Comparison of ENCODE assay signal across 21 cellular contexts in genomic region chr6:22328499-22328898, GRCh38. TPM values are rescaled to one million over a fixed set of nuclear protein-coding genes. Genes with fewer than 3 reads are reported as not detected.
"Had no signal": no experiment of that assay in that cellular context is flagged by ENCODE, and none has a peak within 500 bp of the region (broad histone marks: within the 10 kb centered on the region; RNA-seq: fewer than 3 reads in every experiment).

No MANE protein-coding gene starts in this region.

- ATAC-seq: left lobe of liver; lower lobe of right lung; naive thymus-derived CD4-positive, alpha-beta T cell; upper lobe of right lung; WTC11 had no signal

- H3K4me3 ChIP-seq: esophagus squamous epithelium, lower lobe of right lung, prostate gland, spleen, upper lobe of right lung had no signal

- H3K4me3 Mint-ChIP-seq: activated naive CD4-positive, alpha-beta T cell treated with anti-CD3 and anti-CD28 coated beads, Interleukin-2, amount 50 U/mL, for 24 hours; central memory CD8-positive, alpha-beta T cell; endodermal cell; naive thymus-derived CD4-positive, alpha-beta T cell; WTC11 had no signal

- H3K9me3 Mint-ChIP-seq: activated naive CD4-positive, alpha-beta T cell treated with anti-CD3 and anti-CD28 coated beads, Interleukin-2, amount 50 U/mL, for 24 hours; central memory CD8-positive, alpha-beta T cell; endodermal cell had no signal

- H3K4me1 Mint-ChIP-seq: activated naive CD4-positive, alpha-beta T cell treated with anti-CD3 and anti-CD28 coated beads, Interleukin-2, amount 50 U/mL, for 24 hours; central memory CD8-positive, alpha-beta T cell had no signal

- H3K27me3 Mint-ChIP-seq: activated naive CD4-positive, alpha-beta T cell treated with anti-CD3 and anti-CD28 coated beads, Interleukin-2, amount 50 U/mL, for 24 hours; central memory CD8-positive, alpha-beta T cell; naive thymus-derived CD4-positive, alpha-beta T cell had no signal

- H3K27ac Mint-ChIP-seq: activated naive CD4-positive, alpha-beta T cell treated with anti-CD3 and anti-CD28 coated beads, Interleukin-2, amount 50 U/mL, for 24 hours; endodermal cell; naive thymus-derived CD4-positive, alpha-beta T cell; WTC11 had no signal

- DNase-seq: activated gamma-delta T cell treated with Interleukin-2 at 50 U/mL for 16 hours; activated T-cell treated with anti-CD3 and anti-CD28 coated beads, Interleukin-2, amount 50 U/mL, for 1 hour; aorta; endodermal cell; esophagus squamous epithelium; foreskin melanocyte; kidney; lower lobe of right lung; naive thymus-derived CD4-positive, alpha-beta T cell; spleen; stimulated activated CD4-positive, alpha-beta T cell treated with anti-CD3 and anti-CD28 coated beads, Interleukin-4, amount 100 ng/mL, for 24 hours; stimulated activated naive CD4-positive, alpha-beta T cell treated with Interleukin-2 at 50 U/mL for 16 hours; T-helper 9 cell; upper lobe of right lung had no signal

- H3K36me3 Mint-ChIP-seq: activated naive CD4-positive, alpha-beta T cell treated with anti-CD3 and anti-CD28 coated beads, Interleukin-2, amount 50 U/mL, for 24 hours; WTC11 had no signal

RNA-seq across cellular contexts. Expression of gene PRL, which starts 31.7 kb away (rescaled TPM):
- total RNA-seq: aorta; endodermal cell; esophagus squamous epithelium; kidney; left lobe of liver; lower lobe of right lung; naive thymus-derived CD4-positive, alpha-beta T cell; osteocyte; prostate gland; T-helper 1 cell treated with Interleukin-12 subunit alpha and Interleukin-12 subunit beta and Interleukin-4 antibody, amounts not matched to agents 30 ng/mL and 1 ng/mL, for 36 hours; upper lobe of right lung; WTC11 had no signal
- polyA plus RNA-seq: aorta; naive thymus-derived CD4-positive, alpha-beta T cell had no signal
